In genomic region chr18:45058076-45058475, GRCh38 we compare ENCODE assay signal across 26 cellular contexts.
"Had no signal": no experiment of that assay in that cellular context is flagged by ENCODE, and none has a peak within 500 bp of the region (broad histone marks: within the 10 kb centered on the region; RNA-seq: fewer than 3 reads in every experiment).

No MANE protein-coding gene starts in this region.

- DNase-seq: activated CD4-positive, alpha-beta T cell treated with anti-CD3 and anti-CD28 coated beads for 1 hour; activated CD4-positive, alpha-beta T cell treated with anti-CD3 and anti-CD28 coated beads for 4 hours; activated CD4-positive, alpha-beta T cell treated with anti-CD3 and anti-CD28 coated beads, Interleukin-2, amount 10 ng/mL, durations not matched to agents 7 days and 5 days; activated CD4-positive, alpha-beta T cell treated with anti-CD3 and anti-CD28 coated beads, Interleukin-2, amount 50 U/mL, for 4 hours; activated CD8-positive, alpha-beta memory T cell treated with anti-CD3 and anti-CD28 coated beads for 24 hours; activated CD8-positive, alpha-beta T cell treated with anti-CD3 and anti-CD28 coated beads for 36 hours; activated effector memory CD4-positive, alpha-beta T cell treated with Interleukin-2 at 50 U/mL for 16 hours; activated gamma-delta T cell treated with Interleukin-2 at 50 U/mL for 16 hours; activated naive CD4-positive, alpha-beta T cell treated with anti-CD3 and anti-CD28 coated beads, Interleukin-2, amount 50 U/mL, for 16 hours; activated naive CD4-positive, alpha-beta T cell treated with Interleukin-2 at 50 U/mL for 16 hours; activated T-cell treated with anti-CD3 and anti-CD28 coated beads, Interleukin-2, amount 50 U/mL, for 4 hours; amniotic stem cell; anterior cingulate cortex; central memory CD4-positive, alpha-beta T cell; cerebellar nuclear complex; colonic mucosa; effector memory CD4-positive, alpha-beta T cell; erythroblast; foreskin fibroblast; head of caudate nucleus; T-helper 2 cell had no signal

- H3K9me3 ChIP-seq: colonic mucosa, esophagus muscularis mucosa had no signal

- H3K4me3 Mint-ChIP-seq: activated CD4-positive, alpha-beta T cell treated with anti-CD3 and anti-CD28 coated beads, Interleukin-2, amount 10 ng/mL, durations not matched to agents 7 days and 5 days; activated CD8-positive, alpha-beta T cell treated with anti-CD3 and anti-CD28 coated beads for 36 hours; activated naive CD8-positive, alpha-beta T cell; activated T-cell treated with anti-CD3 and anti-CD28 coated beads, Interleukin-2, amount 50 U/mL, for 4 hours; activated T-helper 17 cell treated with anti-CD3 and anti-CD28 coated beads, Interleukin-2, amount 50 U/mL, for 72 hours had no signal

- H3K27ac Mint-ChIP-seq: activated CD4-positive, alpha-beta T cell treated with anti-CD3 and anti-CD28 coated beads, Interleukin-2, amount 10 ng/mL, durations not matched to agents 7 days and 5 days; activated CD8-positive, alpha-beta T cell treated with anti-CD3 and anti-CD28 coated beads for 36 hours; activated naive CD8-positive, alpha-beta T cell; activated T-helper 17 cell treated with anti-CD3 and anti-CD28 coated beads, Interleukin-2, amount 50 U/mL, for 72 hours had no signal

- H3K9me3 Mint-ChIP-seq: activated CD4-positive, alpha-beta T cell treated with anti-CD3 and anti-CD28 coated beads, Interleukin-2, amount 10 ng/mL, durations not matched to agents 7 days and 5 days; activated CD8-positive, alpha-beta T cell treated with anti-CD3 and anti-CD28 coated beads for 36 hours; activated T-cell treated with anti-CD3 and anti-CD28 coated beads, Interleukin-2, amount 50 U/mL, for 4 hours; activated T-helper 17 cell treated with anti-CD3 and anti-CD28 coated beads, Interleukin-2, amount 50 U/mL, for 72 hours had no signal

- FAIRE-seq: astrocyte, frontal cortex had no signal

- H3K27ac ChIP-seq: colonic mucosa, esophagus muscularis mucosa had no signal

- H3K27me3 ChIP-seq: colonic mucosa, esophagus muscularis mucosa had no signal

- H3K36me3 ChIP-seq: colonic mucosa had no signal

- H3K4me1 Mint-ChIP-seq: activated CD4-positive, alpha-beta T cell treated with anti-CD3 and anti-CD28 coated beads, Interleukin-2, amount 10 ng/mL, durations not matched to agents 7 days and 5 days; activated T-helper 17 cell treated with anti-CD3 and anti-CD28 coated beads, Interleukin-2, amount 50 U/mL, for 72 hours had no signal

- H3K36me3 Mint-ChIP-seq: activated naive CD8-positive, alpha-beta T cell had no signal

- ATAC-seq: activated CD8-positive, alpha-beta T cell treated with anti-CD3 and anti-CD28 coated beads for 36 hours; activated T-cell treated with anti-CD3 and anti-CD28 coated beads, Interleukin-2, amount 50 U/mL, for 4 hours; activated T-helper 17 cell treated with anti-CD3 and anti-CD28 coated beads, Interleukin-2, amount 50 U/mL, for 72 hours had no signal

- H3K4me3 ChIP-seq: colonic mucosa, esophagus muscularis mucosa had no signal

- H3K4me1 ChIP-seq: colonic mucosa had no signal

- H3K27me3 Mint-ChIP-seq: activated CD4-positive, alpha-beta T cell treated with anti-CD3 and anti-CD28 coated beads, Interleukin-2, amount 10 ng/mL, durations not matched to agents 7 days and 5 days; activated CD8-positive, alpha-beta T cell treated with anti-CD3 and anti-CD28 coated beads for 36 hours; activated naive CD8-positive, alpha-beta T cell had no signal
